ENCODE assay signal across 2 cellular contexts in genomic region chr17:50394711-50395110, GRCh38.
TF ChIP-seq lines count a peak whose summit lies in the region.

No MANE protein-coding gene starts in this region.

TF ChIP-seq in SK-N-SH, 30 proteins besides CTCF, POLR2A, EP300 and RAD21:
- TF ChIP-seq PBX3 (IDR thresholded peaks at IDR 0.05): no peak

TF ChIP-seq in SK-N-SH treated with all-trans-retinoic acid at 6 μM for 48 hours, 23 proteins besides CTCF, POLR2A, EP300 and RAD21:
- no peak for TF ChIP-seq TSHZ2 (CRISPR knock-in tag; IDR thresholded peaks at IDR 0.05)
- no peak for TF ChIP-seq OSR1 (CRISPR knock-in tag; IDR thresholded peaks at IDR 0.05)
- TF ChIP-seq BACH2 (CRISPR knock-in tag; IDR thresholded peaks at IDR 0.05; ENCODE audit: borderline replicate concordance): no peak
- TF ChIP-seq CSRNP3 (CRISPR knock-in tag; IDR thresholded peaks at IDR 0.05): no peak
- no peak for TF ChIP-seq ARNTL (CRISPR knock-in tag; IDR thresholded peaks at IDR 0.05; ENCODE audit: borderline replicate concordance, low read depth)
- TF ChIP-seq ZNF8 (CRISPR knock-in tag; IDR thresholded peaks at IDR 0.05): no peak
- no peak for TF ChIP-seq CREB5 (CRISPR knock-in tag; IDR thresholded peaks at IDR 0.05; ENCODE audit: low read depth)
- no peak for TF ChIP-seq ZNF70 (CRISPR knock-in tag; IDR thresholded peaks at IDR 0.05)
- no peak for TF ChIP-seq POU6F1 (CRISPR knock-in tag; IDR thresholded peaks at IDR 0.05; ENCODE audit: borderline replicate concordance, low read depth)
- TF ChIP-seq ZFP30 (CRISPR knock-in tag; IDR thresholded peaks at IDR 0.05): no peak
- TF ChIP-seq PATZ1 (CRISPR knock-in tag; IDR thresholded peaks at IDR 0.05; ENCODE audit: borderline replicate concordance): no peak
- TF ChIP-seq GLIS3 (CRISPR knock-in tag; IDR thresholded peaks at IDR 0.05): no peak
- TF ChIP-seq ESRRG (CRISPR knock-in tag; IDR thresholded peaks at IDR 0.05): no peak
- TF ChIP-seq TCF4 (CRISPR knock-in tag; IDR thresholded peaks at IDR 0.05; ENCODE audit: borderline replicate concordance): no peak
